10 cellular contexts compared by ENCODE assay signal in genomic region chr18:22347624-22348511, GRCh38.
DNase-seq lines count a peak whose midpoint lies in the region; ATAC-seq, FAIRE-seq and TF ChIP-seq lines count a peak whose summit lies in the region.
"Had no signal": no experiment of that assay in that cellular context is flagged by ENCODE, and none has a peak within 500 bp of the region (broad histone marks: within the 10 kb centered on the region; RNA-seq: fewer than 3 reads in every experiment).

No MANE protein-coding gene starts in this region.

- no peaks in the 10 kb centered on the region for H3K79me2 ChIP-seq in keratinocyte (ENCODE audit: control insufficient read depth, insufficient read depth, low read length)

- peak overlapping the region; percentile 60 for H3K9ac ChIP-seq in keratinocyte (ENCODE audit: control insufficient read depth, extremely low read depth, insufficient read depth, low read length)

- in situ Hi-C loops in KBM-7 (cut with MboI; ENCODE audit: low pct_unique_long_range_greater_than_20kb, low sequenced_read_pairs) = no loop called here

- intact Hi-C loops in adrenal gland (cut with DNase I) = loop anchor here (5.0 to 10.0 kb wide), 3 partner anchors 173 to 209 kb away; no protein-coding TSS in a partner anchor

- no peaks in the 10 kb centered on the region for H3K36me3 ChIP-seq in adrenal gland (replicated peaks in 1 of 2)
- H3K36me3 ChIP-seq in keratinocyte (ENCODE audit: control insufficient read depth in 2 of 2, extremely low read depth in 1 of 2, insufficient read depth in 2 of 2, low read length in 2 of 2) = no peaks in the 10 kb centered on the region

- H4K20me1 ChIP-seq in keratinocyte (ENCODE audit: control insufficient read depth, extremely low read depth, insufficient read depth, low read length) = no peaks in the 10 kb centered on the region

- FAIRE-seq in keratinocyte (lab: Jason Lieb, UNC) = no peak
- FAIRE-seq: endometrium had no signal

- H3K27ac ChIP-seq in adrenal gland (peak overlapping the region; percentile 78 to 96 (median 93)), keratinocyte (ENCODE audit: control insufficient read depth, insufficient read depth, low read length) (peak overlapping the region; percentile 15), foreskin keratinocyte (no peak overlapping the region)

- H3K27me3 ChIP-seq in adrenal gland = no peaks in the 10 kb centered on the region
- peaks cover 23% of the 10 kb centered on the region for H3K27me3 ChIP-seq in keratinocyte (ENCODE audit: control insufficient read depth, extremely low read depth, insufficient read depth, low read length)
- H3K27me3 ChIP-seq in foreskin keratinocyte = peaks cover 99% of the 10 kb centered on the region

- no peaks in the 10 kb centered on the region for H3K9me1 ChIP-seq in keratinocyte (ENCODE audit: control insufficient read depth, extremely low read depth, insufficient read depth, low read length)

- H3K4me3 ChIP-seq in adrenal gland (peak overlapping the region in 2 of 4 donors; percentile 36 to 62), keratinocyte (ENCODE audit: control insufficient read depth in 2 of 3, extremely low read depth in 1 of 3, insufficient read depth in 2 of 3, low read depth in 1 of 3, low read length in 3 of 3) (peak overlapping the region; percentile 11 to 56 (median 40))

- H3K4me1 ChIP-seq in adrenal gland (replicated peaks in 1 of 2) = peaks cover 31 to 53% of the 10 kb centered on the region in 2 donors
- peaks cover 12% of the 10 kb centered on the region for H3K4me1 ChIP-seq in keratinocyte (ENCODE audit: control insufficient read depth, extremely low read depth, insufficient read depth, low read length)
- no peaks in the 10 kb centered on the region for H3K4me1 ChIP-seq in foreskin keratinocyte

- no peak for TF ChIP-seq POLR2A in adrenal gland (IDR thresholded peaks at IDR 0.05)

- H2AFZ ChIP-seq in keratinocyte (ENCODE audit: control insufficient read depth, low read length) = peak overlapping the region; percentile 59

- WGBS in adrenal gland, 4 donors = 9 to 16% (median 10%) methylated on average over 14 to 25 of the region's 25 CpGs

- ATAC-seq in stimulated activated naive CD8-positive, alpha-beta T cell treated with anti-CD3 and anti-CD28 coated beads, Interleukin-15, Interleukin-2, amounts not matched to agents 100 U/mL and 50 U/mL, for 24 hours = no peak
- no peak for ATAC-seq in GM18867 (IDR thresholded peaks at IDR 0.05; ENCODE audit: unreplicated experiment)
- no peak for ATAC-seq in foreskin keratinocyte

- TF ChIP-seq CTCF in adrenal gland (IDR thresholded peaks at IDR 0.05) (no peak), keratinocyte (optimal IDR thresholded peaks at IDR 0.05 in 1 of 3, IDR thresholded peaks at IDR 0.05 in 1 of 3, conservative IDR thresholded peaks at IDR 0.05 in 1 of 3; ENCODE audit: extremely low read depth in 1 of 3, insufficient read depth in 2 of 3, low read length in 3 of 3) (no peak), foreskin keratinocyte (conservative IDR thresholded peaks at IDR 0.05) (no peak)

- DNase-seq in KBM-7 = peak; percentile 3
- DNase-seq in adrenal gland = peak in 6 of 7 donors; percentile 38 to 69 (median 62)
- DNase-seq in keratinocyte (ENCODE audit: low read depth, low spot score) = no peak
- DNase-seq in stimulated activated naive CD8-positive, alpha-beta T cell treated with anti-CD3 and anti-CD28 coated beads, Interleukin-15, Interleukin-2, amounts not matched to agents 100 U/mL and 50 U/mL, for 24 hours = peak; percentile 24
- DNase-seq in superior temporal gyrus (ENCODE audit: extremely low spot score) = no peak
- DNase-seq in foreskin keratinocyte = no peak
- DNase-seq in DMS 273 treated with DMSO at 0.1 percent for 48 hours (lab: John Stamatoyannopoulos, UW) = no peak
- DNase-seq: NCI-H446 treated with DMSO at 0.1 percent for 48 hours had no signal

- peak overlapping the region; percentile 95 for H3K4me2 ChIP-seq in keratinocyte (ENCODE audit: control insufficient read depth, extremely low read depth, insufficient read depth, low read depth, low read length)

- H3K9me3 ChIP-seq in adrenal gland (replicated peaks in 1 of 3) (no peaks in the 10 kb centered on the region), keratinocyte (ENCODE audit: control insufficient read depth, low read depth, low read length) (no peaks in the 10 kb centered on the region)

- dilution Hi-C loops in keratinocyte (cut with MboI; ENCODE audit: extremely low pct_ligation_motif_present, low sequenced_read_pairs) = no loop called here

Comparison
In these comparisons a context has a peak if more than half of its experiments do, and no peak if none do; other contexts are left out.
1. DNase-seq: peak in KBM-7 (single experiment), adrenal gland (6 of 7) and stimulated activated naive CD8-positive, alpha-beta T cell treated with anti-CD3 and anti-CD28 coated beads, Interleukin-15, Interleukin-2, amounts not matched to agents 100 U/mL and 50 U/mL, for 24 hours (single experiment); none in keratinocyte (single experiment), superior temporal gyrus (single experiment), foreskin keratinocyte (0 of 2) and DMS 273 treated with DMSO at 0.1 percent for 48 hours (single experiment).